Comparison of ENCODE assay signal across 22 cellular contexts in genomic region chr6:159163901-159164370, GRCh38. TPM values are rescaled to one million over a fixed set of nuclear protein-coding genes. Genes with fewer than 3 reads are reported as not detected.
DNase-seq lines count a peak whose midpoint lies in the region; ATAC-seq and TF ChIP-seq lines count a peak whose summit lies in the region.
"Had no signal": no experiment of that assay in that cellular context is flagged by ENCODE, and none has a peak within 500 bp of the region (broad histone marks: within the 10 kb centered on the region; RNA-seq: fewer than 3 reads in every experiment).

No MANE protein-coding gene starts in this region.

- H3K27ac ChIP-seq in upper lobe of right lung: no peak overlapping the region
- H3K27ac ChIP-seq: cardiac muscle cell, esophagus squamous epithelium, VCaP had no signal

- ATAC-seq in upper lobe of right lung (peak; percentile 9), HG03196 (IDR thresholded peaks at IDR 0.05; ENCODE audit: unreplicated experiment) (no peak)
- ATAC-seq: Right ventricle myocardium inferior had no signal

- H3K4me3 ChIP-seq in fibroblast of pulmonary artery (replicated peaks; ENCODE audit: low read depth, low read length): no peak overlapping the region
- H3K4me3 ChIP-seq in upper lobe of right lung: no peak overlapping the region
- H3K4me3 ChIP-seq: cardiac muscle cell, esophagus squamous epithelium had no signal

- intact Hi-C loops in upper lobe of right lung (cut with DNase I): no loop called here

- no peaks in the 10 kb centered on the region for H3K36me3 ChIP-seq in upper lobe of right lung
- H3K36me3 ChIP-seq: cardiac muscle cell, esophagus squamous epithelium had no signal

- no peaks in the 10 kb centered on the region for H3K4me1 ChIP-seq in upper lobe of right lung

- DNase-seq in NCI-H524 (lab: John Stamatoyannopoulos, UW) (peak; percentile 41 to 76), NCI-H524 treated with DMSO at 0.1 percent for 48 hours (lab: John Stamatoyannopoulos, UW) (no peak), amniotic stem cell (lab: John Stamatoyannopoulos, UW) (peak; percentile 48), fibroblast of pulmonary artery (ENCODE audit: low read depth) (peak; percentile 83), upper lobe of right lung (no peak), NCI-H2196 (lab: John Stamatoyannopoulos, UW; ENCODE audit: unreplicated experiment) (no peak), LoVo (ENCODE audit: low spot score) (no peak)
- DNase-seq: activated CD4-positive, alpha-beta T cell treated with anti-CD3 and anti-CD28 coated beads, Interleukin-2, amount 50 U/mL, for 4 hours; activated naive CD4-positive, alpha-beta T cell treated with anti-CD3 and anti-CD28 coated beads, Interleukin-2, amount 50 U/mL, for 16 hours; activated T-cell treated with anti-CD3 and anti-CD28 coated beads for 4 hours; esophagus squamous epithelium; hippocampal formation; NCI-H2029 treated with DMSO at 0.1 percent for 48 hours; NCI-H510A; stimulated activated CD8-positive, alpha-beta memory T cell treated with anti-CD3 and anti-CD28 coated beads, Interleukin-4, amount 100 ng/mL, for 48 hours; substantia nigra had no signal

- no peaks in the 10 kb centered on the region for H3K9me3 ChIP-seq in upper lobe of right lung
- H3K9me3 ChIP-seq: esophagus squamous epithelium had no signal

- no peak for TF ChIP-seq CTCF in fibroblast of pulmonary artery (IDR thresholded peaks at IDR 0.05; ENCODE audit: low read length, missing control alignments)
- no peak for TF ChIP-seq CTCF in upper lobe of right lung (IDR thresholded peaks at IDR 0.05)

- H3K27me3 ChIP-seq in upper lobe of right lung: peaks cover 7% of the 10 kb centered on the region

RNA-seq across cellular contexts. Expression of gene FNDC1, which starts 5.3 kb away (rescaled TPM):
- 1.1 TPM for total RNA-seq in upper lobe of right lung
- total RNA-seq: A172; T-helper 1 cell treated with Interleukin-12 subunit alpha and Interleukin-12 subunit beta and Interleukin-4 antibody, amounts not matched to agents 30 ng/mL and 1 ng/mL, for 36 hours had no signal

Comparison
In these comparisons a context has a peak if more than half of its experiments do, and no peak if none do; other contexts are left out.
1. DNase-seq: peak in NCI-H524 (2 of 2), amniotic stem cell (single experiment) and fibroblast of pulmonary artery (single experiment); none in NCI-H524 treated with DMSO at 0.1 percent for 48 hours (single experiment), upper lobe of right lung (single experiment), NCI-H2196 (single experiment) and LoVo (single experiment).